In the genomic region with DNA sequence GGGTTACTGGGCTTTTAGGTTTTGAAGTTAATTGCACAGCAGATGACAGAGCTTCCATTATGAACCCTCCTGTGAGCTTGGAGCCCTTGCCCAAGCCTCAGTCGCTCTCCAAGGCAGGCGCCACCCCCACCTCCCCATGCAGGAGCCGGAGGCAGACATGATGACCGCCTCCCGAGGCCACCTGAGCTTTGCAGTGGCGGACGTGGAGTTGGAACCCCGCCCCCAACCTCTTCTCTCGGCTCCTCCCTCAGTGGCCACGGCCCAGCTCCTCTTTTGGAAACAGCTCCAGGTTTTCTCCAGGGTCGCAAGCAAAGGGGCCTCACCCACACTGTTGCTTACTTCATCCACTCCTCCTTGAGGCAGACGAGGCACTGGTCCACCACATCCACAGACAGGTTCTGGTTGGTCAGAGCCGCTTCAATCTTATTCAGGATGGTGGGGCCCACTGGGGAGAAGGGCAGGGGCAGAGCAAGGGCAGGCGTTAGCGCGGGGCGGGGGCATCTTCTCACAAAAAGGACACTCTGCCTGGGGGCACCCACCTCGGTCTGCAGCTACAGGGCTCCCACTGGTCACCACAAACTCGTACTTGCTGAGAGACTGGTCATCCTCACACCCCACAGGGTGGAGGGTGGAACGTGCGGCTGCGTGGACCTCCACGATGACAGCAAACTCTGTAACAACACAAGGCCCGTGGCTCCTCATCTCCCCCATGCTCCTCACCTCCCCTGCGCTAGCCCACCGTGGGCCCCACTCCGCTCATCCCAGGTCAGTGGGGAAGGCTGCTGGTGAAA, we compare ENCODE assay signal across 23 cellular contexts. TPM values are rescaled to one million over a fixed set of nuclear protein-coding genes. Genes with fewer than 3 reads are reported as not detected.
DNase-seq lines count a peak whose midpoint lies in the region; ATAC-seq, FAIRE-seq and TF ChIP-seq lines count a peak whose summit lies in the region.
"Had no signal": no experiment of that assay in that cellular context is flagged by ENCODE, and none has a peak within 500 bp of the region (broad histone marks: within the 10 kb centered on the region; RNA-seq: fewer than 3 reads in every experiment).

No MANE protein-coding gene starts in this region.

- no peak overlapping the region for H4K8ac ChIP-seq in H9 (replicated peaks; ENCODE audit: insufficient read length, low read depth, low read length)

- H3K4me3 Mint-ChIP-seq in H9 (no peak overlapping the region), immature natural killer cell (no peak overlapping the region)
- H3K4me3 Mint-ChIP-seq: CD4-positive, CD25-positive, alpha-beta regulatory T cell; CD8-positive, alpha-beta memory T cell; GM23338 had no signal

- no peak overlapping the region for H3K14ac ChIP-seq in H9 (ENCODE audit: insufficient read depth, low read length)

- H4K20me1 ChIP-seq in H9 (ENCODE audit: control insufficient read depth, insufficient read depth, insufficient read length): no peaks in the 10 kb centered on the region
- H4K20me1 ChIP-seq in K562 (replicated peaks; ENCODE audit: control insufficient read depth, insufficient read depth, low read length): no peaks in the 10 kb centered on the region; the same call in 1 of the 2 replicates

- no peak overlapping the region for H2BK12ac ChIP-seq in H9 (ENCODE audit: insufficient read length, low read depth, low read length)

- H3K4me1 ChIP-seq in H9 (ENCODE audit: insufficient read depth, low read length) (no peaks in the 10 kb centered on the region), K562 (replicated peaks in 1 of 2; ENCODE audit: control insufficient read depth in 2 of 2, insufficient read depth in 2 of 2, low read length in 2 of 2) (peaks cover 0 to 11% of the 10 kb centered on the region in 2 experiments; a peak in 2 of 5 replicates), right lobe of liver (no peaks in the 10 kb centered on the region), psoas muscle (peaks cover 16% of the 10 kb centered on the region)
- H3K4me1 ChIP-seq: BE2C, HAP-1 had no signal

- no peak overlapping the region for H3K4ac ChIP-seq in H9 (ENCODE audit: low read depth, low read length)

- H3K27me3 Mint-ChIP-seq in H9 (ENCODE audit: low read depth): no peaks in the 10 kb centered on the region
- no peaks in the 10 kb centered on the region for H3K27me3 Mint-ChIP-seq in immature natural killer cell (ENCODE audit: low read depth in 3 of 3)
- H3K27me3 Mint-ChIP-seq: CD4-positive, CD25-positive, alpha-beta regulatory T cell; CD8-positive, alpha-beta memory T cell had no signal

- H3K79me1 ChIP-seq in H9 (ENCODE audit: insufficient read depth, low read depth, low read length, poor library complexity, severe bottlenecking): no peaks in the 10 kb centered on the region

- H3K23me2 ChIP-seq in H9 (ENCODE audit: insufficient read length, low read depth, low read length, poor library complexity, severe bottlenecking): no peaks in the 10 kb centered on the region

- no peak overlapping the region for H2BK20ac ChIP-seq in H9 (ENCODE audit: low read depth, low read length, poor library complexity, severe bottlenecking)

- H2AFZ ChIP-seq in H9 (ENCODE audit: low read length) (no peak overlapping the region), K562 (ENCODE audit: low read depth, low read length) (no peak overlapping the region)
- H2AFZ ChIP-seq: GM23338 had no signal

- FAIRE-seq in K562 (lab: Jason Lieb, UNC): no peak
- FAIRE-seq: A204.1, GM12878, GM19239 had no signal

- no peak overlapping the region for H4K91ac ChIP-seq in H9 (ENCODE audit: insufficient read length, low read depth, low read length)

- H3K27ac Mint-ChIP-seq in H9 (no peak overlapping the region), immature natural killer cell (peak overlapping the region in 1 of 6 donors; percentile 34)
- H3K27ac Mint-ChIP-seq: CD4-positive, CD25-positive, alpha-beta regulatory T cell had no signal

- H3T11ph ChIP-seq in H9 (ENCODE audit: low read length): no peak overlapping the region

- H2AK5ac ChIP-seq in H9 (ENCODE audit: insufficient read length, low read length): no peak overlapping the region

- H3K18ac ChIP-seq in H9 (ENCODE audit: insufficient read length, low read depth, low read length): no peak overlapping the region

- no peak overlapping the region for H3K56ac ChIP-seq in H9 (ENCODE audit: insufficient read length, low read depth, low read length)

- no peak for ATAC-seq in K562
- ATAC-seq in right lobe of liver: peak in 3 of 4 donors; percentile 9 to 21 (median 18)
- no peak for ATAC-seq in psoas muscle
- ATAC-seq in GM21381 (IDR thresholded peaks at IDR 0.05; ENCODE audit: unreplicated experiment): no peak
- no peak for ATAC-seq in GM19455 (IDR thresholded peaks at IDR 0.05; ENCODE audit: unreplicated experiment)
- ATAC-seq: GM12878, GM23338 had no signal

- H3K9me3 Mint-ChIP-seq in H9: no peaks in the 10 kb centered on the region
- no peaks in the 10 kb centered on the region for H3K9me3 Mint-ChIP-seq in immature natural killer cell
- H3K9me3 Mint-ChIP-seq: CD4-positive, CD25-positive, alpha-beta regulatory T cell; CD8-positive, alpha-beta memory T cell; GM23338 had no signal

- intact Hi-C loops in K562 (cut with micrococcal nuclease): no loop called here
- intact Hi-C loops in right lobe of liver (cut with DNase I): no loop called here
- intact Hi-C loops in psoas muscle (cut with DNase I): loop anchor here in 1 of 2 donors (10.0 kb wide), 1 partner anchor 180 kb away; no protein-coding TSS in a partner anchor

- no peak overlapping the region for H2BK15ac ChIP-seq in H9 (ENCODE audit: low read depth, low read length)

- peaks cover 27 to 68% (median 60%) of the 10 kb centered on the region in 3 experiments; a peak in 6 of 7 replicates for H3K36me3 Mint-ChIP-seq in H9 (ENCODE audit: insufficient read depth in 1 of 3, low read depth in 3 of 3)
- H3K36me3 Mint-ChIP-seq in immature natural killer cell: peaks cover 15 to 23% (median 22%) of the 10 kb centered on the region in 3 donors

- no peak overlapping the region for H3K27ac ChIP-seq in H9 (ENCODE audit: insufficient read length, low read depth, low read length)
- no peak overlapping the region for H3K27ac ChIP-seq in K562 (ENCODE audit: extremely low read depth, low read depth, low read length)
- no peak overlapping the region for H3K27ac ChIP-seq in right lobe of liver
- peak overlapping the region; percentile 9 for H3K27ac ChIP-seq in psoas muscle

- BruUV-seq in K562 (replicated peaks; lab: Mats Ljungman, UMichigan): no TSS peak

- H3K9me3 ChIP-seq in H9 (ENCODE audit: control insufficient read depth, low read depth, low read length): no peaks in the 10 kb centered on the region
- no peaks in the 10 kb centered on the region for H3K9me3 ChIP-seq in K562 (replicated peaks; ENCODE audit: control insufficient read depth, insufficient read depth, low read depth, low read length)
- H3K9me3 ChIP-seq in right lobe of liver: no peaks in the 10 kb centered on the region
- no peaks in the 10 kb centered on the region for H3K9me3 ChIP-seq in psoas muscle
- H3K9me3 ChIP-seq: BE2C, HAP-1 had no signal

- TF ChIP-seq POLR2A in K562 (conservative IDR thresholded peaks at IDR 0.05) (no peak), right lobe of liver (IDR thresholded peaks at IDR 0.05) (no peak)

- in situ Hi-C loops in K562 (cut with MboI): no loop called here

- H3K9me1 ChIP-seq in K562 (ENCODE audit: control insufficient read depth, insufficient read depth, low read length): no peaks in the 10 kb centered on the region

- H2BK120ac ChIP-seq in H9 (ENCODE audit: low read depth, low read length, poor library complexity, severe bottlenecking): no peak overlapping the region

- H3K23ac ChIP-seq in H9 (ENCODE audit: insufficient read length, low read depth, low read length): no peak overlapping the region

- no peak for TF ChIP-seq RAD21 in K562 (CRISPR knock-in tag; conservative IDR thresholded peaks at IDR 0.05 in 1 of 2, IDR thresholded peaks at IDR 0.05 in 1 of 2)

- H3K4me2 ChIP-seq in H9 (ENCODE audit: insufficient read depth, insufficient read length, low read length): no peak overlapping the region
- no peak overlapping the region for H3K4me2 ChIP-seq in K562 (ENCODE audit: insufficient read depth, low read length)
- H3K4me2 ChIP-seq: GM23338 had no signal

- H2BK5ac ChIP-seq in H9 (ENCODE audit: insufficient read length, low read length): no peak overlapping the region

- H3K4me3 ChIP-seq in K562: no peak overlapping the region
- no peak overlapping the region for H3K4me3 ChIP-seq in right lobe of liver
- no peak overlapping the region for H3K4me3 ChIP-seq in psoas muscle
- H3K4me3 ChIP-seq: GM12878, GM23338, HAP-1 had no signal

- POLR2A ChIA-PET in K562 (lab: Yijun Ruan, JAX): interaction anchor here (0.8 to 1.6 kb wide), 2 partner anchors 8 to 10 kb away, joined by 3 to 4 read pairs; no protein-coding TSS in a partner anchor

- H3K9ac ChIP-seq in H9 (ENCODE audit: extremely low read depth, insufficient read length, low read length) (no peak overlapping the region), K562 (ENCODE audit: insufficient read depth in 1 of 2, low read depth in 2 of 2, low read length in 2 of 2) (no peak overlapping the region; a peak in 1 of 4 replicates)

- CTCF ChIA-PET in K562 (lab: Yijun Ruan, JAX; ENCODE audit: low intra/inter-chr PET ratio): no interaction called here

- TF ChIP-seq CTCF in H9 (conservative IDR thresholded peaks at IDR 0.05): no peak
- no peak for TF ChIP-seq CTCF in K562 (IDR thresholded peaks at IDR 0.05 in 2 of 3, conservative IDR thresholded peaks at IDR 0.05 in 1 of 3; ENCODE audit: insufficient read depth in 2 of 3, low read depth in 1 of 3, low read length in 3 of 3)
- TF ChIP-seq CTCF in right lobe of liver (IDR thresholded peaks at IDR 0.05): no peak
- TF ChIP-seq CTCF in psoas muscle (IDR thresholded peaks at IDR 0.05): no peak

- H4K5ac ChIP-seq in H9 (ENCODE audit: insufficient read length, low read depth, low read length): no peak overlapping the region

- H3K79me2 ChIP-seq in H9 (ENCODE audit: insufficient read depth, low read length) (no peaks in the 10 kb centered on the region), K562 (ENCODE audit: control insufficient read depth, insufficient read depth, low read length) (no peaks in the 10 kb centered on the region)

- H3K27me3 ChIP-seq in H9 (ENCODE audit: insufficient read depth, low read length) (no peaks in the 10 kb centered on the region), K562 (ENCODE audit: control insufficient read depth in 2 of 2, insufficient read depth in 2 of 2, low read length in 2 of 2) (no peaks in the 10 kb centered on the region), right lobe of liver (no peaks in the 10 kb centered on the region), psoas muscle (ENCODE audit: insufficient read depth in 3 of 3, low read length in 2 of 3) (no peaks in the 10 kb centered on the region)
- H3K27me3 ChIP-seq: BE2C had no signal

- TF ChIP-seq EP300 in K562 (IDR thresholded peaks at IDR 0.05; ENCODE audit: low read length): no peak

- no CpG with 5 or more reads among the region's 27 CpGs for WGBS in H9 (ENCODE audit: extremely low coverage, insufficient read length, low lambda C conversion rate)
- 84% methylated on average over 17 of the region's 27 CpGs for WGBS in K562 (ENCODE audit: insufficient coverage, low coverage, missing lambda C conversion rate)
- WGBS in right lobe of liver (ENCODE audit: insufficient coverage, low coverage, low lambda C conversion rate, missing lambda C conversion rate): 84% methylated on average over 9 of the region's 27 CpGs
- WGBS in psoas muscle, 3 donors: 84 to 87% (median 86%) methylated on average over 27 of the region's 27 CpGs

- H3K4me1 Mint-ChIP-seq in H9 (no peaks in the 10 kb centered on the region), immature natural killer cell (no peaks in the 10 kb centered on the region)
- H3K4me1 Mint-ChIP-seq: CD4-positive, CD25-positive, alpha-beta regulatory T cell; CD8-positive, alpha-beta memory T cell; GM23338 had no signal

- peak; percentile 35 for DNase-seq in H9
- no peak for DNase-seq in K562 (ENCODE audit: extremely low read depth in 1 of 4, low spot score in 3 of 4)
- no peak for DNase-seq in right lobe of liver
- no peak for DNase-seq in psoas muscle
- no peak for DNase-seq in OCI-M2 (lab: John Stamatoyannopoulos, UW; ENCODE audit: unreplicated experiment)
- DNase-seq in immature natural killer cell: no peak
- DNase-seq: ACHN; BE2C; C1 segment of cervical spinal cord; CD4-positive, CD25-positive, alpha-beta regulatory T cell; CD8-positive, alpha-beta memory T cell; COR-L47; DMS 273 treated with DMSO at 0.1 percent for 48 hours; DMS53; DND-41; EL had no signal

- H3K36me3 ChIP-seq in K562 (ENCODE audit: control insufficient read depth, insufficient read depth, low read length) (peaks cover 64% of the 10 kb centered on the region; the same call in 2 of the 3 replicates), right lobe of liver (peaks cover 13 to 83% (median 44%) of the 10 kb centered on the region in 4 donors), psoas muscle (ENCODE audit: insufficient read depth in 1 of 2, low read depth in 1 of 2) (peaks cover 5 to 90% of the 10 kb centered on the region in 2 donors)

RNA-seq across cellular contexts. Expression of a gene that starts 8.7 kb away (rescaled TPM):
- total RNA-seq in H9 (2021): 0.09 TPM in 1 of 2 replicates, not detected in the other
- total RNA-seq in K562 (2011; cell fraction: chromatin; rRNA removed; ENCODE audit: low replicate concordance): 18.1 and 27.4 TPM in 2 replicates
- total RNA-seq in K562 (2011; cell fraction: nucleolus; rRNA removed): 21.3 and 28.2 TPM in 2 replicates
- total RNA-seq in K562 (2011; cell fraction: nucleoplasm; rRNA removed): 27.1 and 28.1 TPM in 2 replicates
- 10.0 and 13.9 TPM in 2 replicates for total RNA-seq in K562 (2014; rRNA removed)
- total RNA-seq in K562 (2014; rRNA removed; fragmentation: Illumina TruSeq; extraction: Trizol): 6.5 and 7.4 TPM in 2 replicates
- 6.5 and 6.9 TPM in 2 replicates for total RNA-seq in K562 (2015; rRNA removed; fragmentation: Illumina TruSeq; extraction: Trizol)
- total RNA-seq in K562 (2021): 12.5 and 13.3 TPM in 2 replicates
- polyA plus RNA-seq in K562 (2011; rRNA removed): 7.5 and 9.3 TPM in 2 replicates
- 9.3 and 9.5 TPM in 2 replicates for polyA plus RNA-seq in K562 (2011; cell fraction: cytosol; rRNA removed)
- polyA plus RNA-seq in K562 (2011; cell fraction: nucleus; rRNA removed): 6.9 and 7.1 TPM in 2 replicates
- polyA plus RNA-seq in K562 (2012): 3.2 and 6.1 TPM in 2 replicates
- polyA plus RNA-seq in K562 (2014; fragmentation: Illumina TruSeq; extraction: Trizol): 9.4 and 10.8 TPM in 2 replicates
- polyA plus RNA-seq in K562 (2014; fragmentation: Nextera tagmentation; extraction: Ambion mirVana): 10 to 100 TPM in 1 of 2 experiments, 1 to 10 TPM in 1; 3.6 to 15.6 TPM
- polyA plus RNA-seq in K562 (2014; rRNA removed): 11.3 and 13.9 TPM in 2 replicates
- polyA minus RNA-seq in K562 (2011; rRNA and poly(A)+ RNA removed): 7.9 and 13.4 TPM in 2 replicates
- polyA minus RNA-seq in K562 (2011; cell fraction: cytosol; rRNA and poly(A)+ RNA removed): 6.2 and 6.7 TPM in 2 replicates
- polyA minus RNA-seq in K562 (2011; cell fraction: nucleus; rRNA and poly(A)+ RNA removed): 4.4 and 4.6 TPM in 2 replicates
- 1 to 10 TPM in 5 of 6 experiments, under 1 TPM in 1; 0.68 to 3.6 (median 2.8) TPM for total RNA-seq in right lobe of liver
- total RNA-seq in psoas muscle: 1 to 10 TPM in 3 of 4 donors, under 1 TPM in 1; 0.84 to 5.4 (median 2.7) TPM
- 1 to 10 TPM; 1.3 to 2.5 (median 2.5) TPM for polyA plus RNA-seq in psoas muscle
- 1 to 10 TPM in 2 of 3 donors, under 1 TPM in 1; 0.41 to 2.5 (median 1.4) TPM for polyA plus RNA-seq in immature natural killer cell
- total RNA-seq: GM23338 had no signal
- polyA plus RNA-seq: GM23338 had no signal

RNA-seq across cellular contexts. Expression of a gene that starts 22.1 kb away (rescaled TPM):
- total RNA-seq in H9 (2021) (32.3 and 33.3 TPM in 2 replicates), K562 (2014; rRNA removed) (17.9 and 23.2 TPM in 2 replicates), K562 (2014; rRNA removed; fragmentation: Illumina TruSeq; extraction: Trizol) (10.0 and 10.7 TPM in 2 replicates), K562 (2015; rRNA removed; fragmentation: Illumina TruSeq; extraction: Trizol) (20.7 and 22.5 TPM in 2 replicates), K562 (2021) (31.1 and 33.5 TPM in 2 replicates), right lobe of liver (10 to 100 TPM; 25.4 to 44.3 (median 35.9) TPM), psoas muscle (10 to 100 TPM; 38.7 to 79.4 (median 52.6) TPM)
- 103 and 239 TPM in 2 replicates for total RNA-seq in K562 (2011; cell fraction: chromatin; rRNA removed; ENCODE audit: low replicate concordance)
- 94.7 and 106 TPM in 2 replicates for total RNA-seq in K562 (2011; cell fraction: nucleolus; rRNA removed)
- total RNA-seq in K562 (2011; cell fraction: nucleoplasm; rRNA removed): 92.5 and 107 TPM in 2 replicates
- polyA plus RNA-seq in K562 (2011; rRNA removed) (10.9 and 12.2 TPM in 2 replicates), K562 (2014; fragmentation: Illumina TruSeq; extraction: Trizol) (10.7 and 14.5 TPM in 2 replicates), K562 (2014; fragmentation: Nextera tagmentation; extraction: Ambion mirVana) (1 to 10 TPM; 1.6 to 1.8 TPM), K562 (2014; rRNA removed) (15.9 and 17.4 TPM in 2 replicates), psoas muscle (100 to 1,000 TPM in 1 of 3 donors, 10 to 100 TPM in 2; 42.0 to 106 (median 86.8) TPM), immature natural killer cell (1 to 10 TPM; 1.4 to 6.6 (median 5.9) TPM)
- 9.9 and 10.6 TPM in 2 replicates for polyA plus RNA-seq in K562 (2011; cell fraction: cytosol; rRNA removed)
- polyA plus RNA-seq in K562 (2011; cell fraction: nucleus; rRNA removed): 22.7 and 40.7 TPM in 2 replicates
- polyA plus RNA-seq in K562 (2012): 22.0 and 26.6 TPM in 2 replicates
- 11.5 and 19.0 TPM in 2 replicates for polyA minus RNA-seq in K562 (2011; rRNA and poly(A)+ RNA removed)
- polyA minus RNA-seq in K562 (2011; cell fraction: cytosol; rRNA and poly(A)+ RNA removed): 9.4 and 10.0 TPM in 2 replicates
- 17.8 and 19.1 TPM in 2 replicates for polyA minus RNA-seq in K562 (2011; cell fraction: nucleus; rRNA and poly(A)+ RNA removed)

Comparison
In these comparisons a context has a peak if more than half of its experiments do, and no peak if none do; other contexts are left out.
1. ATAC-seq: peak in right lobe of liver (3 of 4); none in K562 (single experiment), psoas muscle (0 of 4), GM21381 (single experiment) and GM19455 (single experiment).